ENCODE assay signal across 8 cellular contexts in genomic region chr12:49264466-49264872, GRCh38. TPM values are rescaled to one million over a fixed set of nuclear protein-coding genes. Genes with fewer than 3 reads are reported as not detected.
DNase-seq lines count a peak whose midpoint lies in the region; ATAC-seq, FAIRE-seq and TF ChIP-seq lines count a peak whose summit lies in the region.

No MANE protein-coding gene starts in this region.

- no peaks in the 10 kb centered on the region for H3K9me3 ChIP-seq in small intestine (ENCODE audit: control insufficient read depth, low read depth)

- H3K4me3 ChIP-seq in KMS-11 (IDR thresholded peaks at IDR 0.05; ENCODE audit: insufficient read depth, low read depth, low read length) = no peak overlapping the region
- H3K4me3 ChIP-seq in small intestine (ENCODE audit: low read depth in 1 of 2, low read length in 2 of 2) = peak overlapping the region; percentile 75 to 82

- no peaks in the 10 kb centered on the region; the same call in 1 of the 2 replicates for H3K36me3 ChIP-seq in KMS-11 (ENCODE audit: insufficient read depth)
- no peaks in the 10 kb centered on the region for H3K36me3 ChIP-seq in small intestine (ENCODE audit: control insufficient read depth in 2 of 2, insufficient read depth in 2 of 2, low read length in 2 of 2)

- H3K27ac ChIP-seq in KMS-11 (peak overlapping the region; percentile 97; the same call in 1 of the 2 replicates), small intestine (ENCODE audit: low read depth in 1 of 2, low read length in 1 of 2) (peak overlapping the region; percentile 86 to 98)

- ATAC-seq in GM21576 (IDR thresholded peaks at IDR 0.05; ENCODE audit: unreplicated experiment) = peak; percentile 23
- ATAC-seq in left ventricle myocardium superior = peak; percentile 59

- no peaks in the 10 kb centered on the region for H3K27me3 ChIP-seq in KMS-11 (ENCODE audit: insufficient read depth, low read depth)
- no peaks in the 10 kb centered on the region for H3K27me3 ChIP-seq in small intestine (ENCODE audit: control insufficient read depth in 2 of 2, insufficient read depth in 2 of 2, low read length in 2 of 2)

- intact Hi-C loops in left ventricle myocardium superior (cut with micrococcal nuclease) = no loop called here

- 0 to 2% (median 1%) methylated on average over 21 to 35 of the region's 35 CpGs for WGBS in small intestine, 3 donors

- H3K9ac ChIP-seq in KMS-11 = peak overlapping the region; percentile 99

- no peak for TF ChIP-seq CTCF in GM10266 (IDR thresholded peaks at IDR 0.05; ENCODE audit: control insufficient read depth, insufficient read depth, low read depth, missing control alignments)
- no peak for TF ChIP-seq CTCF in KMS-11 (conservative IDR thresholded peaks at IDR 0.05; ENCODE audit: low read depth, low read length)

- H3K4me1 ChIP-seq in KMS-11 (ENCODE audit: low read depth, poor library complexity, severe bottlenecking) (peaks cover 50% of the 10 kb centered on the region), small intestine (ENCODE audit: control insufficient read depth in 2 of 2, insufficient read depth in 1 of 2, low read depth in 1 of 2, low read length in 1 of 2) (peaks cover 2 to 5% of the 10 kb centered on the region in 2 donors)

- FAIRE-seq in small intestine (lab: Jason Lieb, UNC) = no peak

- peaks cover 27% of the 10 kb centered on the region for H4K20me1 ChIP-seq in KMS-11 (ENCODE audit: insufficient read depth)

- peak overlapping the region; percentile 45 for H3K4me2 ChIP-seq in KMS-11

- H2AFZ ChIP-seq in KMS-11 (ENCODE audit: low read depth) = peak overlapping the region; percentile 47

- H3K79me2 ChIP-seq in KMS-11 (ENCODE audit: insufficient read depth, low read depth) = peaks cover 43% of the 10 kb centered on the region

- peak; percentile 80 for DNase-seq in GM10266 (ENCODE audit: extremely low spot score)
- DNase-seq in activated effector memory CD4-positive, alpha-beta T cell treated with Interleukin-2 at 50 U/mL for 16 hours = peak; percentile 32
- DNase-seq in left ventricle myocardium superior = no peak
- no peak for DNase-seq in small intestine
- DNase-seq in NCI-H524 (lab: John Stamatoyannopoulos, UW) = no peak
- no peak for DNase-seq in SHP77 treated with DMSO at 0.1 percent for 48 hours (lab: John Stamatoyannopoulos, UW)

RNA-seq across cellular contexts. Expression of gene TUBA1C, which starts 0.4 kb away (rescaled TPM):
- total RNA-seq in left ventricle myocardium superior = 31.4 TPM
- 100 to 1,000 TPM; 339 to 556 (median 447) TPM for polyA plus RNA-seq in small intestine

RNA-seq across cellular contexts. Expression of gene PRPH, which starts 30.5 kb away (rescaled TPM):
- not detected for total RNA-seq in left ventricle myocardium superior
- polyA plus RNA-seq in small intestine = 10 to 100 TPM in 1 of 3 donors, not detected in 2; 89.9 TPM

RNA-seq across cellular contexts. Expression of gene TROAP, which starts 58.6 kb away (rescaled TPM):
- 0.37 TPM for total RNA-seq in left ventricle myocardium superior
- 10 to 100 TPM in 1 of 3 donors, 1 to 10 TPM in 1, not detected in 1; 1.3 to 29.5 TPM for polyA plus RNA-seq in small intestine

Comparison
In these comparisons a context has a peak if more than half of its experiments do, and no peak if none do; other contexts are left out.
1. DNase-seq: peak in GM10266 (single experiment) and activated effector memory CD4-positive, alpha-beta T cell treated with Interleukin-2 at 50 U/mL for 16 hours (single experiment); none in left ventricle myocardium superior (single experiment), small intestine (single experiment), NCI-H524 (0 of 2) and SHP77 treated with DMSO at 0.1 percent for 48 hours (single experiment).